8 cellular contexts compared by ENCODE assay signal in the genomic region with DNA sequence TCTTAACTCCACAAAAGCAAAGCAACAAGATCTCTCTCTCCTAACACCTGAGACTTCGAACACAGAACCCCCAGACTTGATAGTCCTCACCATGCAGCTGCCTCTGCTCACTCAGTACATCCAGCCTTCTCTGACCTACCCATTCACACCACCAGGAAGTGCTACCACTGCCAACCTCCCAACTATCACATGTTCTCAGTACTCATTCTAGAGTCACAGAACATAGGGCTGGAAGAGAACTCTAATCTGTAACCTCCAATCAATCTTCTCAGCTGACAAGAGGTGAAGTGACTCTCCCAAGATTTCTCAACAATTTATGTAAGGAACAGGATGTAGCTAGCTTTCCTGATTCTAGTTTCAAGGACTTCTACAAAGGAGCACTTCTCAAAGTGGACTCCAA. TPM values are rescaled to one million over a fixed set of nuclear protein-coding genes. Genes with fewer than 3 reads are reported as not detected.
A peak's percentile ranks its signal among the peaks of the same experiment; 100 is the strongest.
DNase-seq lines count a peak whose midpoint lies in the region; ATAC-seq, FAIRE-seq and TF ChIP-seq lines count a peak whose summit lies in the region.

No MANE protein-coding gene starts in this region.

- no peak overlapping the region for H3K27ac Mint-ChIP-seq in activated CD4-positive, alpha-beta T cell treated with anti-CD3 and anti-CD28 coated beads, Interleukin-2, amount 10 ng/mL, durations not matched to agents 24 days and 14 days
- peak overlapping the region; percentile 68 for H3K27ac Mint-ChIP-seq in endothelial cell (ENCODE audit: unreplicated experiment)

- H3K9me3 ChIP-seq in Panc1 (ENCODE audit: control insufficient read depth, insufficient read depth, low read depth, low read length) (no peaks in the 10 kb centered on the region), pancreas (no peaks in the 10 kb centered on the region), prostate gland (no peaks in the 10 kb centered on the region)

- no peak for FAIRE-seq in pancreas (lab: Jason Lieb, UNC)

- H3K4me3 Mint-ChIP-seq in activated CD4-positive, alpha-beta T cell treated with anti-CD3 and anti-CD28 coated beads, Interleukin-2, amount 10 ng/mL, durations not matched to agents 24 days and 14 days = peak overlapping the region; percentile 0
- H3K4me3 Mint-ChIP-seq in endothelial cell (ENCODE audit: unreplicated experiment) = peak overlapping the region; percentile 57

- 60 to 64% methylated on average over 1 of the region's 1 CpG for WGBS in pancreas, 2 donors
- WGBS in prostate gland = 94% methylated on average over 1 of the region's 1 CpG

- no TSS peak for BruUV-seq in Panc1 (replicated peaks; lab: Mats Ljungman, UMichigan)

- peaks cover 55% of the 10 kb centered on the region for H3K36me3 Mint-ChIP-seq in activated CD4-positive, alpha-beta T cell treated with anti-CD3 and anti-CD28 coated beads, Interleukin-2, amount 10 ng/mL, durations not matched to agents 24 days and 14 days (ENCODE audit: low read depth)
- H3K36me3 Mint-ChIP-seq in endothelial cell (ENCODE audit: low read depth, unreplicated experiment) = peaks cover 30% of the 10 kb centered on the region

- H3K4me3 ChIP-seq in Panc1 (ENCODE audit: low read depth in 2 of 2, low read length in 2 of 2) (no peak overlapping the region), pancreas (no peak overlapping the region), prostate gland (no peak overlapping the region)

- H3K36me3 ChIP-seq in Panc1 (ENCODE audit: control insufficient read depth, insufficient read depth, low read length) = peaks cover 28% of the 10 kb centered on the region
- peaks cover 3 to 32% (median 11%) of the 10 kb centered on the region in 3 donors for H3K36me3 ChIP-seq in pancreas
- H3K36me3 ChIP-seq in prostate gland = peaks cover 0 to 4% of the 10 kb centered on the region in 2 donors

- TF ChIP-seq CTCF in Panc1 (IDR thresholded peaks at IDR 0.05) (peak; percentile 5; the same call in 1 of the 2 replicates), endothelial cell (IDR thresholded peaks at IDR 0.05; ENCODE audit: unreplicated experiment) (no peak), pancreas (IDR thresholded peaks at IDR 0.05) (no peak), prostate gland (IDR thresholded peaks at IDR 0.05) (no peak)

- ATAC-seq in Panc1 (no peak), pancreas (peak; percentile 36 to 56 (median 45))

- in situ Hi-C loops in Panc1 (cut with HindIII; ENCODE audit: low pct_unique_long_range_greater_than_20kb, low sequenced_read_pairs) = no loop called here

- intact Hi-C loops in activated CD4-positive, alpha-beta T cell treated with anti-CD3 and anti-CD28 coated beads, Interleukin-2, amount 10 ng/mL, durations not matched to agents 24 days and 14 days (cut with micrococcal nuclease) = no loop called here
- intact Hi-C loops in Panc1 (cut with micrococcal nuclease; ENCODE audit: unreplicated experiment) (no loop called here), pancreas (cut with DNase I) (no loop called here), prostate gland (cut with DNase I) (no loop called here)

- peaks cover 42% of the 10 kb centered on the region for H3K4me1 Mint-ChIP-seq in activated CD4-positive, alpha-beta T cell treated with anti-CD3 and anti-CD28 coated beads, Interleukin-2, amount 10 ng/mL, durations not matched to agents 24 days and 14 days
- peaks cover 55% of the 10 kb centered on the region for H3K4me1 Mint-ChIP-seq in endothelial cell (ENCODE audit: unreplicated experiment)

- CTCF ChIA-PET in Panc1 (lab: Charles Lee) = interaction anchor here (0.7 kb wide), 1 partner anchor 198 kb away, joined by 4 read pairs; no protein-coding TSS in a partner anchor

- no peak for TF ChIP-seq POLR2A in prostate gland (IDR thresholded peaks at IDR 0.05)

- H3K4me1 ChIP-seq in Panc1 (ENCODE audit: control insufficient read depth, insufficient read depth, low read length) (peaks cover 22% of the 10 kb centered on the region), pancreas (peaks cover 22 to 44% (median 24%) of the 10 kb centered on the region in 3 donors), prostate gland (replicated peaks) (peaks cover 22% of the 10 kb centered on the region)

- peak; percentile 54 for DNase-seq in activated CD4-positive, alpha-beta T cell treated with anti-CD3 and anti-CD28 coated beads, Interleukin-2, amount 10 ng/mL, durations not matched to agents 24 days and 14 days
- DNase-seq in activated CD4-positive, alpha-beta T cell treated with anti-CD3 and anti-CD28 coated beads, Interleukin-2, amount 50 U/mL, for 48 hours = no peak
- DNase-seq in Panc1 (ENCODE audit: low read depth, low spot score) = no peak
- DNase-seq in endothelial cell (ENCODE audit: low spot score) = no peak
- peak in 2 of 6 donors; percentile 8 to 41 for DNase-seq in pancreas
- no peak for DNase-seq in 8988T
- DNase-seq in prostate gland (ENCODE audit: low spot score) = no peak
- DNase-seq in C1 segment of cervical spinal cord (lab: John Stamatoyannopoulos, UW) = no peak

- H3K27ac ChIP-seq in Panc1 (ENCODE audit: low read length) = no peak overlapping the region
- H3K27ac ChIP-seq in pancreas = peak overlapping the region in 1 of 4 donors; percentile 26
- no peak overlapping the region for H3K27ac ChIP-seq in prostate gland

- peaks cover 6% of the 10 kb centered on the region for H3K9me3 Mint-ChIP-seq in activated CD4-positive, alpha-beta T cell treated with anti-CD3 and anti-CD28 coated beads, Interleukin-2, amount 10 ng/mL, durations not matched to agents 24 days and 14 days
- no peaks in the 10 kb centered on the region for H3K9me3 Mint-ChIP-seq in endothelial cell (ENCODE audit: unreplicated experiment)

- no peaks in the 10 kb centered on the region for H3K27me3 Mint-ChIP-seq in activated CD4-positive, alpha-beta T cell treated with anti-CD3 and anti-CD28 coated beads, Interleukin-2, amount 10 ng/mL, durations not matched to agents 24 days and 14 days
- peaks cover 1% of the 10 kb centered on the region for H3K27me3 Mint-ChIP-seq in endothelial cell (ENCODE audit: unreplicated experiment)

- POLR2A ChIA-PET in Panc1 (lab: Charles Lee) = no interaction called here

- no peaks in the 10 kb centered on the region for H3K27me3 ChIP-seq in Panc1 (ENCODE audit: control insufficient read depth, insufficient read depth, low read length)
- no peaks in the 10 kb centered on the region for H3K27me3 ChIP-seq in pancreas
- no peaks in the 10 kb centered on the region for H3K27me3 ChIP-seq in prostate gland (replicated peaks; ENCODE audit: insufficient read depth)

RNA-seq across cellular contexts. Expression of a gene that starts 3.8 kb away (rescaled TPM):
- total RNA-seq in activated CD4-positive, alpha-beta T cell treated with anti-CD3 and anti-CD28 coated beads, Interleukin-2, amount 10 ng/mL, durations not matched to agents 24 days and 14 days = 88.8 and 92.7 TPM in 2 replicates
- 117 TPM for total RNA-seq in Panc1 (2021; ENCODE audit: unreplicated experiment)
- 128 TPM for polyA plus RNA-seq in Panc1 (2012; ENCODE audit: insufficient read length)
- 97.5 TPM for total RNA-seq in endothelial cell (ENCODE audit: unreplicated experiment)
- 10 to 100 TPM; 32.9 to 62.1 (median 37.2) TPM for total RNA-seq in pancreas
- polyA plus RNA-seq in pancreas = 10 to 100 TPM; 22.4 to 24.1 TPM
- total RNA-seq in prostate gland = 10 to 100 TPM; 55.2 to 55.9 TPM

RNA-seq across cellular contexts. Expression of a gene that starts 54.4 kb away (rescaled TPM):
- not detected in 2 replicates for total RNA-seq in activated CD4-positive, alpha-beta T cell treated with anti-CD3 and anti-CD28 coated beads, Interleukin-2, amount 10 ng/mL, durations not matched to agents 24 days and 14 days
- total RNA-seq in Panc1 (2021; ENCODE audit: unreplicated experiment) = not detected
- 0.11 TPM for polyA plus RNA-seq in Panc1 (2012; ENCODE audit: insufficient read length)
- not detected for total RNA-seq in endothelial cell (ENCODE audit: unreplicated experiment)
- under 1 TPM; 0.20 to 0.98 (median 0.60) TPM for total RNA-seq in pancreas
- polyA plus RNA-seq in pancreas = 1 to 10 TPM in 1 of 2 donors, under 1 TPM in 1; 0.61 to 3.4 TPM
- under 1 TPM; 0.11 to 0.23 TPM for total RNA-seq in prostate gland
